In genomic region chr11:68857037-68857586, GRCh38 we compare ENCODE assay signal across 21 cellular contexts. TPM values are rescaled to one million over a fixed set of nuclear protein-coding genes. Genes with fewer than 3 reads are reported as not detected.
DNase-seq lines count a peak whose midpoint lies in the region; ATAC-seq, FAIRE-seq and TF ChIP-seq lines count a peak whose summit lies in the region.
"Had no signal": no experiment of that assay in that cellular context is flagged by ENCODE, and none has a peak within 500 bp of the region (broad histone marks: within the 10 kb centered on the region; RNA-seq: fewer than 3 reads in every experiment).

No MANE protein-coding gene starts in this region.

- H3K36me3 ChIP-seq in RWPE2 (ENCODE audit: low read depth) (no peaks in the 10 kb centered on the region), HepG2 (replicated peaks in 1 of 2; ENCODE audit: control insufficient read depth in 1 of 2, insufficient read depth in 2 of 2, low read length in 2 of 2) (no peaks in the 10 kb centered on the region), spleen (no peaks in the 10 kb centered on the region)
- H3K36me3 ChIP-seq: HAP-1 had no signal

- intact Hi-C loops in HepG2 (cut with micrococcal nuclease; ENCODE audit: unreplicated experiment) (loop anchor here (2.0 kb wide), 1 partner anchor 18 kb away; no protein-coding TSS in a partner anchor), spleen (cut with DNase I; ENCODE audit: low total_unique reads) (no loop called here)

- H3K9me3 ChIP-seq in H9 (ENCODE audit: control insufficient read depth, low read depth, low read length) (no peaks in the 10 kb centered on the region), RWPE2 (ENCODE audit: severe bottlenecking) (no peaks in the 10 kb centered on the region), HepG2 (ENCODE audit: low read length) (no peaks in the 10 kb centered on the region), spleen (no peaks in the 10 kb centered on the region)
- H3K9me3 ChIP-seq: HAP-1, testis had no signal

- peaks cover 6% of the 10 kb centered on the region; the same call in 1 of the 2 replicates for H3K27me3 ChIP-seq in H9 (ENCODE audit: insufficient read depth, low read length)
- peaks cover 30% of the 10 kb centered on the region for H3K27me3 ChIP-seq in RWPE2 (ENCODE audit: insufficient read depth, poor library complexity, severe bottlenecking)
- no peaks in the 10 kb centered on the region for H3K27me3 ChIP-seq in HepG2 (ENCODE audit: control insufficient read depth in 1 of 2, insufficient read depth in 2 of 2, low read length in 2 of 2)
- H3K27me3 ChIP-seq in spleen (replicated peaks in 1 of 7): peaks cover 0 to 34% (median 13%) of the 10 kb centered on the region in 7 donors
- H3K27me3 ChIP-seq: testis had no signal

- no CpG with 5 or more reads among the region's 8 CpGs for WGBS in H9 (ENCODE audit: extremely low coverage, insufficient read length, low lambda C conversion rate)
- 8% methylated on average over 8 of the region's 8 CpGs for WGBS in HepG2 (ENCODE audit: low lambda C conversion rate)
- WGBS in spleen, 5 donors: 88 to 97% (median 90%) methylated on average over 8 of the region's 8 CpGs

- no peaks in the 10 kb centered on the region for H3K79me1 ChIP-seq in H9 (ENCODE audit: insufficient read depth, low read depth, low read length, poor library complexity, severe bottlenecking)

- no peak overlapping the region for H3K18ac ChIP-seq in H9 (ENCODE audit: insufficient read length, low read depth, low read length)

- BruUV-seq in HepG2 (replicated peaks; lab: Mats Ljungman, UMichigan): no TSS peak

- no peak overlapping the region for H3K27ac Mint-ChIP-seq in H9
- H3K27ac Mint-ChIP-seq in activated naive CD8-positive, alpha-beta T cell treated with anti-CD3 and anti-CD28 coated beads, Interleukin-2, amount 50 U/mL, for 24 hours: no peak overlapping the region
- H3K27ac Mint-ChIP-seq: activated CD8-positive, alpha-beta memory T cell treated with anti-CD3 and anti-CD28 coated beads, Interleukin-2, amount 10 ng/mL, durations not matched to agents 7 days and 5 days; activated naive CD8-positive, alpha-beta T cell treated with anti-CD3 and anti-CD28 coated beads for 36 hours; activated T-helper 2 cell treated with anti-CD3 and anti-CD28 coated beads, Interferon-gamma antibody, Interleukin-2, Interleukin-4, amounts not matched to agents 10 μg/mL and 5 μg/mL and 100 μg/mL, durations not matched to agents 14 hours and 24 hours and 36 hours; CD8-positive, alpha-beta T cell; stimulated activated effector memory CD8-positive, alpha-beta T cell treated with anti-CD3 and anti-CD28 coated beads, Interleukin-12 subunit alpha, Interleukin-12 subunit beta, amount 100 ng/mL, for 72 hours had no signal

- H4K20me1 ChIP-seq in H9 (ENCODE audit: control insufficient read depth, insufficient read depth, insufficient read length): no peaks in the 10 kb centered on the region
- H4K20me1 ChIP-seq in HepG2 (ENCODE audit: insufficient read depth, low read length): no peaks in the 10 kb centered on the region

- H3K27ac ChIP-seq in H9 (ENCODE audit: insufficient read length, low read depth, low read length) (no peak overlapping the region), RWPE2 (ENCODE audit: poor library complexity, severe bottlenecking) (no peak overlapping the region), HepG2 (ENCODE audit: extremely low read length, insufficient read depth, low read length) (peak overlapping the region; percentile 71), spleen (no peak overlapping the region)
- H3K27ac ChIP-seq: testis had no signal

- no peak overlapping the region for H3K23ac ChIP-seq in H9 (ENCODE audit: insufficient read length, low read depth, low read length)

- no peak overlapping the region for H3T11ph ChIP-seq in H9 (ENCODE audit: low read length)

- peaks cover 6% of the 10 kb centered on the region for H3K23me2 ChIP-seq in H9 (ENCODE audit: insufficient read length, low read depth, low read length, poor library complexity, severe bottlenecking)

- TF ChIP-seq CTCF in H9 (conservative IDR thresholded peaks at IDR 0.05): peak; percentile 25; the same call in 1 of the 3 replicates
- no peak for TF ChIP-seq CTCF in RWPE2 (IDR thresholded peaks at IDR 0.05; ENCODE audit: poor library complexity, severe bottlenecking)
- peak; percentile 46 for TF ChIP-seq CTCF in HepG2 (CRISPR knock-in tag; IDR thresholded peaks at IDR 0.05)
- no peak for TF ChIP-seq CTCF in spleen (IDR thresholded peaks at IDR 0.05 in 8 of 11, conservative IDR thresholded peaks at IDR 0.05 in 3 of 11)

- H3K36me3 Mint-ChIP-seq in H9 (ENCODE audit: insufficient read depth in 1 of 3, low read depth in 3 of 3): peaks cover 0 to 3% (median 2%) of the 10 kb centered on the region in 3 experiments; a peak in 1 of 7 replicates
- no peaks in the 10 kb centered on the region for H3K36me3 Mint-ChIP-seq in activated naive CD8-positive, alpha-beta T cell treated with anti-CD3 and anti-CD28 coated beads, Interleukin-2, amount 50 U/mL, for 24 hours (ENCODE audit: low read depth)
- H3K36me3 Mint-ChIP-seq: activated CD8-positive, alpha-beta memory T cell treated with anti-CD3 and anti-CD28 coated beads, Interleukin-2, amount 10 ng/mL, durations not matched to agents 7 days and 5 days; activated naive CD8-positive, alpha-beta T cell treated with anti-CD3 and anti-CD28 coated beads for 36 hours; CD8-positive, alpha-beta T cell; stimulated activated effector memory CD8-positive, alpha-beta T cell treated with anti-CD3 and anti-CD28 coated beads, Interleukin-12 subunit alpha, Interleukin-12 subunit beta, amount 100 ng/mL, for 72 hours had no signal

- no peak overlapping the region for H4K8ac ChIP-seq in H9 (replicated peaks; ENCODE audit: insufficient read length, low read depth, low read length)

- no peak overlapping the region for H3K4ac ChIP-seq in H9 (ENCODE audit: low read depth, low read length)

- H2AK5ac ChIP-seq in H9 (ENCODE audit: insufficient read length, low read length): no peak overlapping the region

- no peak overlapping the region for H2BK120ac ChIP-seq in H9 (ENCODE audit: low read depth, low read length, poor library complexity, severe bottlenecking)

- no peak for TF ChIP-seq EP300 in HepG2 (IDR thresholded peaks at IDR 0.05; ENCODE audit: low read depth in 2 of 2, low read length in 2 of 2)
- no peak for TF ChIP-seq EP300 in HepG2 (CRISPR knock-in tag; IDR thresholded peaks at IDR 0.05; ENCODE audit: borderline replicate concordance)

- TF ChIP-seq POLR2A in HepG2 (IDR thresholded peaks at IDR 0.05; ENCODE audit: insufficient read depth in 1 of 2, low read depth in 2 of 2, low read length in 2 of 2): no peak
- TF ChIP-seq POLR2A in spleen (IDR thresholded peaks at IDR 0.05): no peak

- no peak overlapping the region for H4K5ac ChIP-seq in H9 (ENCODE audit: insufficient read length, low read depth, low read length)

- no peak overlapping the region for H2BK15ac ChIP-seq in H9 (ENCODE audit: low read depth, low read length)

- ATAC-seq in RWPE2 (ENCODE audit: low read depth) (peak; percentile 17; the same call in 1 of the 3 replicates), HepG2 (peak; percentile 71), GM21717 (IDR thresholded peaks at IDR 0.05; ENCODE audit: unreplicated experiment) (no peak)
- ATAC-seq in activated naive CD8-positive, alpha-beta T cell treated with anti-CD3 and anti-CD28 coated beads, Interleukin-2, amount 50 U/mL, for 24 hours: no peak
- ATAC-seq: activated CD8-positive, alpha-beta memory T cell treated with anti-CD3 and anti-CD28 coated beads, Interleukin-2, amount 10 ng/mL, durations not matched to agents 7 days and 5 days; CD8-positive, alpha-beta T cell; stimulated activated effector memory CD8-positive, alpha-beta T cell treated with anti-CD3 and anti-CD28 coated beads, Interleukin-12 subunit alpha, Interleukin-12 subunit beta, amount 100 ng/mL, for 72 hours had no signal

- H3K4me1 Mint-ChIP-seq in H9: peaks cover 5% of the 10 kb centered on the region in 2 experiments; a peak in 2 of 4 replicates
- peaks cover 4% of the 10 kb centered on the region for H3K4me1 Mint-ChIP-seq in activated naive CD8-positive, alpha-beta T cell treated with anti-CD3 and anti-CD28 coated beads, Interleukin-2, amount 50 U/mL, for 24 hours
- H3K4me1 Mint-ChIP-seq: activated CD8-positive, alpha-beta memory T cell treated with anti-CD3 and anti-CD28 coated beads, Interleukin-2, amount 10 ng/mL, durations not matched to agents 7 days and 5 days; activated naive CD8-positive, alpha-beta T cell treated with anti-CD3 and anti-CD28 coated beads for 36 hours; stimulated activated effector memory CD8-positive, alpha-beta T cell treated with anti-CD3 and anti-CD28 coated beads, Interleukin-12 subunit alpha, Interleukin-12 subunit beta, amount 100 ng/mL, for 72 hours had no signal

- H2BK12ac ChIP-seq in H9 (ENCODE audit: insufficient read length, low read depth, low read length): no peak overlapping the region

- peaks cover 39% of the 10 kb centered on the region for H3K27me3 Mint-ChIP-seq in H9 (ENCODE audit: low read depth)
- H3K27me3 Mint-ChIP-seq in activated naive CD8-positive, alpha-beta T cell treated with anti-CD3 and anti-CD28 coated beads, Interleukin-2, amount 50 U/mL, for 24 hours: peaks cover 25% of the 10 kb centered on the region

- H2AFZ ChIP-seq in H9 (ENCODE audit: low read length): no peak overlapping the region
- no peak overlapping the region for H2AFZ ChIP-seq in HepG2 (ENCODE audit: low read length)

- POLR2A ChIA-PET in HepG2 (lab: Yijun Ruan, JAX): interaction anchor here (0.6 to 3.5 kb wide), 2 partner anchors 13 to 48 kb away, joined by 3 to 31 read pairs; no protein-coding TSS in a partner anchor

- H3K4me1 ChIP-seq in H9 (ENCODE audit: insufficient read depth, low read length): no peaks in the 10 kb centered on the region
- no peaks in the 10 kb centered on the region for H3K4me1 ChIP-seq in RWPE2 (ENCODE audit: insufficient read depth, poor library complexity, severe bottlenecking)
- H3K4me1 ChIP-seq in HepG2 (ENCODE audit: insufficient read depth, low read length): peaks cover 53% of the 10 kb centered on the region
- peaks cover 5 to 23% (median 16%) of the 10 kb centered on the region in 6 donors for H3K4me1 ChIP-seq in spleen

- FAIRE-seq in HepG2 (lab: Jason Lieb, UNC): peak; percentile 42
- FAIRE-seq: TTC549 had no signal

- H2BK5ac ChIP-seq in H9 (ENCODE audit: insufficient read length, low read length): no peak overlapping the region

- no peak overlapping the region for H4K91ac ChIP-seq in H9 (ENCODE audit: insufficient read length, low read depth, low read length)

- CTCF ChIA-PET in HepG2 (lab: Yijun Ruan, JAX; ENCODE audit: low intra/inter-chr PET ratio, low total read pairs): no interaction called here

- in situ Hi-C loops in HepG2 (cut with HindIII; ENCODE audit: extremely low pct_ligation_motif_present, low pct_unique_long_range_greater_than_20kb): no loop called here

- DNase-seq in H9 (no peak), RWPE2 (ENCODE audit: low spot score) (no peak), HepG2 (ENCODE audit: low spot score) (no peak), spleen (peak; percentile 9), T1000 (lab: John Stamatoyannopoulos, UW) (no peak)
- no peak for DNase-seq in activated naive CD8-positive, alpha-beta T cell treated with anti-CD3 and anti-CD28 coated beads, Interleukin-2, amount 50 U/mL, for 24 hours
- DNase-seq: activated CD4-positive, alpha-beta T cell treated with anti-CD3 and anti-CD28 coated beads for 48 hours; activated CD8-positive, alpha-beta memory T cell treated with anti-CD3 and anti-CD28 coated beads, Interleukin-2, amount 10 ng/mL, durations not matched to agents 7 days and 5 days; activated naive CD8-positive, alpha-beta T cell treated with anti-CD3 and anti-CD28 coated beads for 36 hours; CD8-positive, alpha-beta T cell; DND-41; NCI-H1105 treated with DMSO at 0.1 percent for 48 hours; NCI-H2081 treated with DMSO at 0.1 percent for 48 hours; NCI-H446; right cardiac atrium; testis had no signal

- H3K14ac ChIP-seq in H9 (ENCODE audit: insufficient read depth, low read length): no peak overlapping the region

- H3K79me2 ChIP-seq in H9 (ENCODE audit: insufficient read depth, low read length) (no peaks in the 10 kb centered on the region), HepG2 (ENCODE audit: insufficient read depth, low read length) (no peaks in the 10 kb centered on the region)

- H3K4me2 ChIP-seq in H9 (ENCODE audit: insufficient read depth, insufficient read length, low read length) (no peak overlapping the region), HepG2 (ENCODE audit: low read depth, low read length) (peak overlapping the region; percentile 79)

- H3K4me3 Mint-ChIP-seq in H9: no peak overlapping the region
- H3K4me3 Mint-ChIP-seq in activated naive CD8-positive, alpha-beta T cell treated with anti-CD3 and anti-CD28 coated beads, Interleukin-2, amount 50 U/mL, for 24 hours: no peak overlapping the region
- H3K4me3 Mint-ChIP-seq: activated CD8-positive, alpha-beta memory T cell treated with anti-CD3 and anti-CD28 coated beads, Interleukin-2, amount 10 ng/mL, durations not matched to agents 7 days and 5 days; activated naive CD8-positive, alpha-beta T cell treated with anti-CD3 and anti-CD28 coated beads for 36 hours; stimulated activated effector memory CD8-positive, alpha-beta T cell treated with anti-CD3 and anti-CD28 coated beads, Interleukin-12 subunit alpha, Interleukin-12 subunit beta, amount 100 ng/mL, for 72 hours had no signal

- TF ChIP-seq RAD21 in HepG2 (CRISPR knock-in tag; IDR thresholded peaks at IDR 0.05): no peak

- H3K9ac ChIP-seq in H9 (ENCODE audit: extremely low read depth, insufficient read length, low read length) (no peak overlapping the region), HepG2 (ENCODE audit: insufficient read depth, low read depth, low read length) (peak overlapping the region; percentile 24; the same call in 1 of the 2 replicates)

- no peak overlapping the region for H3K56ac ChIP-seq in H9 (ENCODE audit: insufficient read length, low read depth, low read length)

- no peak overlapping the region for H2BK20ac ChIP-seq in H9 (ENCODE audit: low read depth, low read length, poor library complexity, severe bottlenecking)

- H3K4me3 ChIP-seq in RWPE2 (ENCODE audit: severe bottlenecking) (no peak overlapping the region), HepG2 (replicated peaks in 1 of 3; ENCODE audit: insufficient read depth in 1 of 3, low read depth in 2 of 3, low read length in 3 of 3) (peak overlapping the region in 2 of 3 experiments; percentile 27 to 47; a peak in 1 of 6 replicates), spleen (no peak overlapping the region)
- H3K4me3 ChIP-seq: HAP-1, testis had no signal

- H3K9me3 Mint-ChIP-seq in H9: peaks cover 3 to 11% of the 10 kb centered on the region in 2 experiments; a peak in 1 of 5 replicates
- no peaks in the 10 kb centered on the region for H3K9me3 Mint-ChIP-seq in activated naive CD8-positive, alpha-beta T cell treated with anti-CD3 and anti-CD28 coated beads, Interleukin-2, amount 50 U/mL, for 24 hours
- H3K9me3 Mint-ChIP-seq: activated naive CD8-positive, alpha-beta T cell treated with anti-CD3 and anti-CD28 coated beads for 36 hours; activated T-helper 2 cell treated with anti-CD3 and anti-CD28 coated beads, Interferon-gamma antibody, Interleukin-2, Interleukin-4, amounts not matched to agents 10 μg/mL and 5 μg/mL and 100 μg/mL, durations not matched to agents 14 hours and 24 hours and 36 hours; CD8-positive, alpha-beta T cell; stimulated activated effector memory CD8-positive, alpha-beta T cell treated with anti-CD3 and anti-CD28 coated beads, Interleukin-12 subunit alpha, Interleukin-12 subunit beta, amount 100 ng/mL, for 72 hours had no signal

RNA-seq across cellular contexts. Expression of gene CPT1A, which starts 15.4 kb away (rescaled TPM):
- total RNA-seq in H9 (2021): 6.1 and 7.5 TPM in 2 replicates
- total RNA-seq in HepG2 (2016; rRNA removed; fragmentation: Illumina TruSeq; extraction: Trizol): 5.9 and 7.0 TPM in 2 replicates
- 2.1 and 2.2 TPM in 2 replicates for total RNA-seq in HepG2 (2016; cell fraction: cytosol; rRNA removed; fragmentation: Illumina TruSeq; extraction: Trizol; ENCODE audit: low read depth)
- 5.0 and 7.5 TPM in 2 replicates for total RNA-seq in HepG2 (2016; cell fraction: insoluble cytoplasmic fraction; rRNA removed; fragmentation: Illumina TruSeq; extraction: Trizol)
- 4.1 and 4.3 TPM in 2 replicates for total RNA-seq in HepG2 (2016; cell fraction: membrane; rRNA removed; fragmentation: Illumina TruSeq; extraction: Trizol)
- total RNA-seq in HepG2 (2016; cell fraction: nucleus; rRNA removed; fragmentation: Illumina TruSeq; extraction: Trizol): 9.1 and 10.4 TPM in 2 replicates
- polyA plus RNA-seq in HepG2 (2011; rRNA removed): 7.1 and 14.3 TPM in 2 replicates
- polyA plus RNA-seq in HepG2 (2011; cell fraction: cytosol; rRNA removed): 5.2 and 8.0 TPM in 2 replicates
- polyA plus RNA-seq in HepG2 (2011; cell fraction: nucleus; rRNA removed): 21.8 and 25.1 TPM in 2 replicates
- polyA plus RNA-seq in HepG2 (2012): 29.0 and 36.7 TPM in 2 replicates
- 0.69 and 0.71 TPM in 2 replicates for polyA plus RNA-seq in HepG2 (2016; cell fraction: cytosol; fragmentation: Illumina TruSeq; extraction: Trizol; ENCODE audit: low read depth)
- 3.6 and 4.1 TPM in 2 replicates for polyA plus RNA-seq in HepG2 (2016; cell fraction: insoluble cytoplasmic fraction; fragmentation: Illumina TruSeq; extraction: Trizol; ENCODE audit: low read depth)
- 1.4 and 1.9 TPM in 2 replicates for polyA plus RNA-seq in HepG2 (2016; cell fraction: membrane; fragmentation: Illumina TruSeq; extraction: Trizol; ENCODE audit: low read depth)
- 11.0 and 11.5 TPM in 2 replicates for polyA plus RNA-seq in HepG2 (2016; cell fraction: nucleus; fragmentation: Illumina TruSeq; extraction: Trizol; ENCODE audit: insufficient read depth, low read depth)
- polyA minus RNA-seq in HepG2 (2011; rRNA and poly(A)+ RNA removed; ENCODE audit: low replicate concordance): 29.7 and 125 TPM in 2 replicates
- polyA minus RNA-seq in HepG2 (2011; cell fraction: cytosol; rRNA and poly(A)+ RNA removed): 18.2 and 34.1 TPM in 2 replicates
- 14.2 and 22.8 TPM in 2 replicates for polyA minus RNA-seq in HepG2 (2011; cell fraction: nucleus; rRNA and poly(A)+ RNA removed)
- 100 to 1,000 TPM in 1 of 7 donors, 10 to 100 TPM in 6; 43.3 to 118 (median 73.1) TPM for total RNA-seq in spleen
- polyA plus RNA-seq in spleen: 10 to 100 TPM in 2 of 3 donors, 1 to 10 TPM in 1; 6.7 to 18.0 (median 11.0) TPM

RNA-seq across cellular contexts. Expression of gene MRPL21, which starts 46.5 kb away (rescaled TPM):
- total RNA-seq in H9 (2021) (82.3 and 91.5 TPM in 2 replicates), HepG2 (2016; rRNA removed; fragmentation: Illumina TruSeq; extraction: Trizol) (100 and 128 TPM in 2 replicates), spleen (10 to 100 TPM; 11.2 to 37.4 (median 32.9) TPM)
- total RNA-seq in HepG2 (2016; cell fraction: cytosol; rRNA removed; fragmentation: Illumina TruSeq; extraction: Trizol; ENCODE audit: low read depth): 51.5 and 56.8 TPM in 2 replicates
- 90.5 and 136 TPM in 2 replicates for total RNA-seq in HepG2 (2016; cell fraction: insoluble cytoplasmic fraction; rRNA removed; fragmentation: Illumina TruSeq; extraction: Trizol)
- 53.3 and 53.5 TPM in 2 replicates for total RNA-seq in HepG2 (2016; cell fraction: membrane; rRNA removed; fragmentation: Illumina TruSeq; extraction: Trizol)
- 41.8 and 43.3 TPM in 2 replicates for total RNA-seq in HepG2 (2016; cell fraction: nucleus; rRNA removed; fragmentation: Illumina TruSeq; extraction: Trizol)
- polyA plus RNA-seq in HepG2 (2011; rRNA removed) (56.3 and 61.5 TPM in 2 replicates), spleen (10 to 100 TPM; 50.5 to 81.0 (median 62.2) TPM)
- 52.8 and 61.9 TPM in 2 replicates for polyA plus RNA-seq in HepG2 (2011; cell fraction: cytosol; rRNA removed)
- 26.4 and 27.8 TPM in 2 replicates for polyA plus RNA-seq in HepG2 (2011; cell fraction: nucleus; rRNA removed)
- polyA plus RNA-seq in HepG2 (2012): 49.9 and 56.6 TPM in 2 replicates
- polyA plus RNA-seq in HepG2 (2016; cell fraction: cytosol; fragmentation: Illumina TruSeq; extraction: Trizol; ENCODE audit: low read depth): 48.1 and 59.5 TPM in 2 replicates
- 119 and 125 TPM in 2 replicates for polyA plus RNA-seq in HepG2 (2016; cell fraction: insoluble cytoplasmic fraction; fragmentation: Illumina TruSeq; extraction: Trizol; ENCODE audit: low read depth)
- polyA plus RNA-seq in HepG2 (2016; cell fraction: membrane; fragmentation: Illumina TruSeq; extraction: Trizol; ENCODE audit: low read depth): 41.7 and 46.4 TPM in 2 replicates
- polyA plus RNA-seq in HepG2 (2016; cell fraction: nucleus; fragmentation: Illumina TruSeq; extraction: Trizol; ENCODE audit: insufficient read depth, low read depth): 59.6 and 63.8 TPM in 2 replicates
- polyA minus RNA-seq in HepG2 (2011; rRNA and poly(A)+ RNA removed; ENCODE audit: low replicate concordance): 26.5 and 74.2 TPM in 2 replicates
- 12.5 and 18.9 TPM in 2 replicates for polyA minus RNA-seq in HepG2 (2011; cell fraction: cytosol; rRNA and poly(A)+ RNA removed)
- 21.3 and 25.6 TPM in 2 replicates for polyA minus RNA-seq in HepG2 (2011; cell fraction: nucleus; rRNA and poly(A)+ RNA removed)

RNA-seq across cellular contexts. Expression of gene IGHMBP2, which starts 46.6 kb away (rescaled TPM):
- total RNA-seq in H9 (2021): 21.9 and 24.0 TPM in 2 replicates
- total RNA-seq in HepG2 (2016; rRNA removed; fragmentation: Illumina TruSeq; extraction: Trizol): 5.9 and 9.9 TPM in 2 replicates
- total RNA-seq in HepG2 (2016; cell fraction: cytosol; rRNA removed; fragmentation: Illumina TruSeq; extraction: Trizol; ENCODE audit: low read depth): 3.2 and 3.6 TPM in 2 replicates
- 4.3 and 13.3 TPM in 2 replicates for total RNA-seq in HepG2 (2016; cell fraction: insoluble cytoplasmic fraction; rRNA removed; fragmentation: Illumina TruSeq; extraction: Trizol)
- 4.7 and 5.4 TPM in 2 replicates for total RNA-seq in HepG2 (2016; cell fraction: membrane; rRNA removed; fragmentation: Illumina TruSeq; extraction: Trizol)
- total RNA-seq in HepG2 (2016; cell fraction: nucleus; rRNA removed; fragmentation: Illumina TruSeq; extraction: Trizol): 12.8 and 19.6 TPM in 2 replicates
- polyA plus RNA-seq in HepG2 (2011; rRNA removed): 8.9 and 11.4 TPM in 2 replicates
- 3.7 and 3.8 TPM in 2 replicates for polyA plus RNA-seq in HepG2 (2011; cell fraction: cytosol; rRNA removed)
- polyA plus RNA-seq in HepG2 (2011; cell fraction: nucleus; rRNA removed): 32.6 and 32.7 TPM in 2 replicates
- 8.7 and 9.4 TPM in 2 replicates for polyA plus RNA-seq in HepG2 (2012)
- polyA plus RNA-seq in HepG2 (2016; cell fraction: cytosol; fragmentation: Illumina TruSeq; extraction: Trizol; ENCODE audit: low read depth): 1.2 and 1.7 TPM in 2 replicates
- polyA plus RNA-seq in HepG2 (2016; cell fraction: insoluble cytoplasmic fraction; fragmentation: Illumina TruSeq; extraction: Trizol; ENCODE audit: low read depth): 6.1 and 8.6 TPM in 2 replicates
- 3.5 and 3.6 TPM in 2 replicates for polyA plus RNA-seq in HepG2 (2016; cell fraction: membrane; fragmentation: Illumina TruSeq; extraction: Trizol; ENCODE audit: low read depth)
- polyA plus RNA-seq in HepG2 (2016; cell fraction: nucleus; fragmentation: Illumina TruSeq; extraction: Trizol; ENCODE audit: insufficient read depth, low read depth): 34.8 and 38.5 TPM in 2 replicates
- polyA minus RNA-seq in HepG2 (2011; rRNA and poly(A)+ RNA removed; ENCODE audit: low replicate concordance): 24.9 and 42.4 TPM in 2 replicates
- polyA minus RNA-seq in HepG2 (2011; cell fraction: cytosol; rRNA and poly(A)+ RNA removed): 8.0 and 8.1 TPM in 2 replicates
- polyA minus RNA-seq in HepG2 (2011; cell fraction: nucleus; rRNA and poly(A)+ RNA removed): 22.9 and 24.8 TPM in 2 replicates
- 10 to 100 TPM; 15.6 to 31.6 (median 25.3) TPM for total RNA-seq in spleen
- polyA plus RNA-seq in spleen: 10 to 100 TPM in 2 of 3 donors, 1 to 10 TPM in 1; 8.2 to 24.1 (median 21.7) TPM

Comparison
In these comparisons a context has a peak if more than half of its experiments do, and no peak if none do; other contexts are left out.
1. CTCF ChIP-seq: peak in H9 (single experiment) and HepG2 (single experiment); none in RWPE2 (single experiment) and spleen (0 of 11).
2. ATAC-seq: peak in RWPE2 (single experiment) and HepG2 (single experiment); none in activated naive CD8-positive, alpha-beta T cell treated with anti-CD3 and anti-CD28 coated beads, Interleukin-2, amount 50 U/mL, for 24 hours (single experiment) and GM21717 (single experiment).
3. H3K4me3 ChIP-seq: peak in HepG2 (2 of 3); none in RWPE2 (single experiment) and spleen (0 of 8).